In genomic region chr6:42642794-42643193, GRCh38 we compare ENCODE assay signal across 1 cellular context.
TF ChIP-seq lines count a peak whose summit lies in the region.

No MANE protein-coding gene starts in this region.

TF ChIP-seq in endothelial cell of umbilical vein, 7 proteins besides CTCF, POLR2A, EP300 and RAD21 (continued from another document):
- TF ChIP-seq, protein P1, sequence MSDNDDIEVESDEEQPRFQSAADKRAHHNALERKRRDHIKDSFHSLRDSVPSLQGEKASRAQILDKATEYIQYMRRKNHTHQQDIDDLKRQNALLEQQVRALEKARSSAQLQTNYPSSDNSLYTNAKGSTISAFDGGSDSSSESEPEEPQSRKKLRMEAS (IDR thresholded peaks at IDR 0.05; ENCODE audit: insufficient read depth, insufficient read length) = no peak
- no peak for TF ChIP-seq MYC (IDR thresholded peaks at IDR 0.05; ENCODE audit: low read depth, low read length)
